In genomic region chr7:66523409-66523808, GRCh38 we compare ENCODE assay signal across 1 cellular context.
TF ChIP-seq lines count a peak whose summit lies in the region.

No MANE protein-coding gene starts in this region.

TF ChIP-seq in WTC11, 78 proteins besides CTCF, POLR2A, EP300 and RAD21 (continued from another document):
- TF ChIP-seq HMGXB4 (CRISPR knock-in tag; IDR thresholded peaks at IDR 0.05): no peak
- no peak for TF ChIP-seq ZNF281 (CRISPR knock-in tag; IDR thresholded peaks at IDR 0.05)
- TF ChIP-seq ZNF423 (CRISPR knock-in tag; IDR thresholded peaks at IDR 0.05): no peak
